Comparison of ENCODE assay signal across 10 cellular contexts in genomic region chr1:10634428-10635384, GRCh38.
DNase-seq lines count a peak whose midpoint lies in the region; ATAC-seq and TF ChIP-seq lines count a peak whose summit lies in the region.
"Had no signal": no experiment of that assay in that cellular context is flagged by ENCODE, and none has a peak within 500 bp of the region (broad histone marks: within the 10 kb centered on the region; RNA-seq: fewer than 3 reads in every experiment).

No MANE protein-coding gene starts in this region.

- ATAC-seq in Panc1 (peak; percentile 27; the same call in 1 of the 2 replicates), foreskin keratinocyte (peak; percentile 21), psoas muscle (peak; percentile 26 to 48 (median 32)), GM18858 (IDR thresholded peaks at IDR 0.05; ENCODE audit: unreplicated experiment) (no peak)

- DNase-seq in Panc1 (ENCODE audit: low read depth, low spot score), result no peak
- peak; percentile 31 to 53 for DNase-seq in foreskin keratinocyte
- DNase-seq in psoas muscle, result no peak
- DNase-seq in NOMO-1 (lab: John Stamatoyannopoulos, UW; ENCODE audit: unreplicated experiment in 2 of 2), result no peak
- DNase-seq in NOMO-1 treated with DMSO at 0.1 percent for 48 hours (lab: John Stamatoyannopoulos, UW; ENCODE audit: unreplicated experiment), result no peak
- no peak for DNase-seq in NCI-H446 treated with DMSO at 0.1 percent for 48 hours (lab: John Stamatoyannopoulos, UW)
- DNase-seq: glutamatergic neuron, HCEC 1CT had no signal

- POLR2A ChIA-PET in Panc1 (lab: Charles Lee), result no interaction called here

- no peak overlapping the region for H3K4me3 ChIP-seq in Panc1 (ENCODE audit: low read depth in 2 of 2, low read length in 2 of 2)
- no peak overlapping the region for H3K4me3 ChIP-seq in psoas muscle

- H3K27me3 ChIP-seq in Panc1 (ENCODE audit: control insufficient read depth, insufficient read depth, low read length), result no peaks in the 10 kb centered on the region
- no peaks in the 10 kb centered on the region for H3K27me3 ChIP-seq in foreskin keratinocyte
- no peaks in the 10 kb centered on the region for H3K27me3 ChIP-seq in psoas muscle (ENCODE audit: insufficient read depth in 3 of 3, low read length in 2 of 3)

- no peak for TF ChIP-seq CTCF in C4-2B (conservative IDR thresholded peaks at IDR 0.05)
- TF ChIP-seq CTCF in Panc1 (IDR thresholded peaks at IDR 0.05), result no peak
- peak; percentile 14 for TF ChIP-seq CTCF in foreskin keratinocyte (conservative IDR thresholded peaks at IDR 0.05)
- TF ChIP-seq CTCF in psoas muscle (IDR thresholded peaks at IDR 0.05), result no peak

- WGBS in psoas muscle, 3 donors, result 45 to 66% (median 50%) methylated on average over 25 to 27 of the region's 27 CpGs

- intact Hi-C loops in Panc1 (cut with micrococcal nuclease; ENCODE audit: unreplicated experiment) (no loop called here), psoas muscle (cut with DNase I) (no loop called here)

- peak overlapping the region; percentile 96 for H3K27ac ChIP-seq in C4-2B
- H3K27ac ChIP-seq in Panc1 (ENCODE audit: low read length), result no peak overlapping the region
- peak overlapping the region; percentile 77 for H3K27ac ChIP-seq in foreskin keratinocyte
- peak overlapping the region; percentile 69 for H3K27ac ChIP-seq in psoas muscle

- in situ Hi-C loops in Panc1 (cut with HindIII; ENCODE audit: low pct_unique_long_range_greater_than_20kb, low sequenced_read_pairs), result no loop called here

- no peaks in the 10 kb centered on the region for H3K9me3 ChIP-seq in Panc1 (ENCODE audit: control insufficient read depth, insufficient read depth, low read depth, low read length)
- no peaks in the 10 kb centered on the region for H3K9me3 ChIP-seq in psoas muscle

- BruUV-seq in Panc1 (replicated peaks; lab: Mats Ljungman, UMichigan), result no TSS peak

- CTCF ChIA-PET in Panc1 (lab: Charles Lee), result no interaction called here

- H3K36me3 ChIP-seq in Panc1 (ENCODE audit: control insufficient read depth, insufficient read depth, low read length) (no peaks in the 10 kb centered on the region), psoas muscle (ENCODE audit: insufficient read depth in 1 of 2, low read depth in 1 of 2) (peaks cover 0 to 24% of the 10 kb centered on the region in 2 donors)

- H3K4me1 ChIP-seq in Panc1 (ENCODE audit: control insufficient read depth, insufficient read depth, low read length) (peaks cover 8% of the 10 kb centered on the region), foreskin keratinocyte (peaks cover 10% of the 10 kb centered on the region), psoas muscle (peaks cover 19% of the 10 kb centered on the region)

Comparison
In these comparisons a context has a peak if more than half of its experiments do, and no peak if none do; other contexts are left out.
1. DNase-seq: peak in foreskin keratinocyte (2 of 2); none in Panc1 (single experiment), psoas muscle (0 of 2), NOMO-1 (0 of 2), NOMO-1 treated with DMSO at 0.1 percent for 48 hours (single experiment) and NCI-H446 treated with DMSO at 0.1 percent for 48 hours (single experiment).